ENCODE assay signal across 34 cellular contexts in genomic region chr13:44637581-44637980, GRCh38.
"Had no signal": no experiment of that assay in that cellular context is flagged by ENCODE, and none has a peak within 500 bp of the region (broad histone marks: within the 10 kb centered on the region; RNA-seq: fewer than 3 reads in every experiment).

No MANE protein-coding gene starts in this region.

- DNase-seq: Karpas-422, Kasumi-1, MG63, MM.1S, MV-4-11, NCI-H1048, NCI-H1092, NCI-H1092 treated with DMSO at 0.1 percent for 48 hours, NCI-H1105, NCI-H1105 treated with DMSO at 0.1 percent for 48 hours, NCI-H1417, NCI-H1417 treated with DMSO at 0.1 percent for 48 hours, NCI-H1436, NCI-H1436 treated with DMSO at 0.1 percent for 48 hours, NCI-H146, NCI-H1694, NCI-H1694 treated with DMSO at 0.1 percent for 48 hours, NCI-H187, NCI-H187 treated with DMSO at 0.1 percent for 48 hours, NCI-H1930, NCI-H2029, NCI-H2029 treated with DMSO at 0.1 percent for 48 hours, NCI-H2081, NCI-H2081 treated with DMSO at 0.1 percent for 48 hours, NCI-H2107, NCI-H2171, NCI-H2171 treated with DMSO at 0.1 percent for 48 hours, NCI-H2227 treated with DMSO at 0.1 percent for 48 hours, NCI-H226, NCI-H345, NCI-H446, NCI-H446 treated with DMSO at 0.1 percent for 48 hours, NCI-H510A, NCI-H510A treated with DMSO at 0.1 percent for 48 hours had no signal
